In genomic region chr11:79371152-79371551, GRCh38 we compare ENCODE assay signal across 31 cellular contexts.
DNase-seq lines count a peak whose midpoint lies in the region; ATAC-seq and TF ChIP-seq lines count a peak whose summit lies in the region.
"Had no signal": no experiment of that assay in that cellular context is flagged by ENCODE, and none has a peak within 500 bp of the region (broad histone marks: within the 10 kb centered on the region; RNA-seq: fewer than 3 reads in every experiment).

No MANE protein-coding gene starts in this region.

- no peaks in the 10 kb centered on the region for H3K4me1 Mint-ChIP-seq in activated CD8-positive, alpha-beta T cell treated with anti-CD3 and anti-CD28 coated beads for 36 hours (ENCODE audit: low read depth)
- H3K4me1 Mint-ChIP-seq: activated naive CD4-positive, alpha-beta T cell treated with anti-CD3 and anti-CD28 coated beads, Interleukin-2, amount 50 U/mL, for 24 hours; activated T-helper 17 cell treated with anti-CD3 and anti-CD28 coated beads, Interleukin-2, amount 50 U/mL, for 72 hours; central memory CD8-positive, alpha-beta T cell; IgD-negative memory B cell had no signal

- in situ Hi-C loops in mammary epithelial cell (cut with MboI; ENCODE audit: low sequenced_read_pairs in 2 of 2) = no loop called here

- H3K9me3 Mint-ChIP-seq in activated CD8-positive, alpha-beta T cell treated with anti-CD3 and anti-CD28 coated beads for 36 hours = no peaks in the 10 kb centered on the region
- H3K9me3 Mint-ChIP-seq: activated naive CD4-positive, alpha-beta T cell treated with anti-CD3 and anti-CD28 coated beads, Interleukin-2, amount 50 U/mL, for 24 hours; activated T-helper 17 cell treated with anti-CD3 and anti-CD28 coated beads, Interleukin-2, amount 50 U/mL, for 72 hours had no signal

- H3K4me3 ChIP-seq in AG09309 (ENCODE audit: control insufficient read depth, low read depth, low read length) (no peak overlapping the region), mammary epithelial cell (replicated peaks in 1 of 3; ENCODE audit: insufficient read depth in 1 of 3, low read depth in 2 of 3, low read length in 3 of 3) (no peak overlapping the region)
- H3K4me3 ChIP-seq: A549; BLaER1 treated with 17β-estradiol and CSF1 and Interleukin-3, amounts not matched to agents 10 nM and 100 nM; heart left ventricle; mucosa of descending colon; pancreas; thoracic aorta; vagina had no signal

- no TSS peak for BruUV-seq in mammary epithelial cell (replicated peaks; lab: Mats Ljungman, UMichigan)

- no peaks in the 10 kb centered on the region for H3K36me3 Mint-ChIP-seq in activated CD8-positive, alpha-beta T cell treated with anti-CD3 and anti-CD28 coated beads for 36 hours (ENCODE audit: low read depth)
- H3K36me3 Mint-ChIP-seq: activated naive CD4-positive, alpha-beta T cell treated with anti-CD3 and anti-CD28 coated beads, Interleukin-2, amount 50 U/mL, for 24 hours; IgD-negative memory B cell had no signal

- dilution Hi-C loops in mammary epithelial cell (cut with HindIII; ENCODE audit: low sequenced_read_pairs) = no loop called here

- no peak overlapping the region for H3K4me2 ChIP-seq in mammary epithelial cell (ENCODE audit: insufficient read depth, low read depth, low read length)
- H3K4me2 ChIP-seq: A549, SK-N-SH had no signal

- whole genome bisulfite sequencing in mammary epithelial cell (ENCODE audit: low coverage, missing lambda C conversion rate) = no CpG with 5 or more reads among the region's 1 CpG

- no peak overlapping the region for H3K27ac ChIP-seq in mammary epithelial cell (ENCODE audit: insufficient read depth, low read depth, low read length)
- H3K27ac ChIP-seq: A549, heart left ventricle, pancreas, thoracic aorta, vagina had no signal

- H2AFZ ChIP-seq in mammary epithelial cell (ENCODE audit: low read depth, low read length) = no peak overlapping the region

- intact Hi-C loops in mammary epithelial cell (cut with micrococcal nuclease) = loop anchor here (1.0 to 2.0 kb wide), 3 partner anchors 30 to 122 kb away; no protein-coding TSS in a partner anchor
- intact Hi-C loops in activated CD8-positive, alpha-beta T cell treated with anti-CD3 and anti-CD28 coated beads for 36 hours (cut with micrococcal nuclease) = no loop called here

- CTCF ChIA-PET in mammary epithelial cell (lab: Charles Lee; ENCODE audit: low non-redundant PET) = no interaction called here
- CTCF ChIA-PET in activated CD8-positive, alpha-beta T cell treated with anti-CD3 and anti-CD28 coated beads for 36 hours (lab: Charles Lee) = no interaction called here

- POLR2A ChIA-PET in activated CD8-positive, alpha-beta T cell treated with anti-CD3 and anti-CD28 coated beads for 36 hours (lab: Charles Lee) = no interaction called here

- H3K4me3 Mint-ChIP-seq in activated CD8-positive, alpha-beta T cell treated with anti-CD3 and anti-CD28 coated beads for 36 hours = no peak overlapping the region
- H3K4me3 Mint-ChIP-seq: activated naive CD4-positive, alpha-beta T cell treated with anti-CD3 and anti-CD28 coated beads, Interleukin-2, amount 50 U/mL, for 24 hours; activated T-helper 17 cell treated with anti-CD3 and anti-CD28 coated beads, Interleukin-2, amount 50 U/mL, for 72 hours; central memory CD8-positive, alpha-beta T cell; IgD-negative memory B cell had no signal

- H3K9ac ChIP-seq in mammary epithelial cell (ENCODE audit: insufficient read depth, low read length) = no peak overlapping the region
- H3K9ac ChIP-seq: BLaER1 treated with 17β-estradiol and CSF1 and Interleukin-3, amounts not matched to agents 10 nM and 100 nM; SK-N-SH had no signal

- H3K27ac Mint-ChIP-seq in activated CD8-positive, alpha-beta T cell treated with anti-CD3 and anti-CD28 coated beads for 36 hours = no peak overlapping the region
- H3K27ac Mint-ChIP-seq: activated naive CD4-positive, alpha-beta T cell treated with anti-CD3 and anti-CD28 coated beads, Interleukin-2, amount 50 U/mL, for 24 hours; activated T-helper 17 cell treated with anti-CD3 and anti-CD28 coated beads, Interleukin-2, amount 50 U/mL, for 72 hours; IgD-negative memory B cell had no signal

- TF ChIP-seq CTCF in AG09309 (IDR thresholded peaks at IDR 0.05; ENCODE audit: control insufficient read depth, insufficient read depth, low read depth, low read length, missing control alignments) (peak; percentile 14), mammary epithelial cell (conservative IDR thresholded peaks at IDR 0.05 in 1 of 2, IDR thresholded peaks at IDR 0.05 in 1 of 2; ENCODE audit: extremely low read depth in 1 of 2, insufficient read depth in 1 of 2, low read depth in 1 of 2, low read length in 2 of 2) (peak; percentile 77)
- TF ChIP-seq CTCF in activated CD8-positive, alpha-beta T cell treated with anti-CD3 and anti-CD28 coated beads for 36 hours (IDR thresholded peaks at IDR 0.05) = no peak

- H4K20me1 ChIP-seq in mammary epithelial cell (ENCODE audit: insufficient read depth, low read length) = no peaks in the 10 kb centered on the region
- H4K20me1 ChIP-seq: BLaER1 treated with 17β-estradiol and CSF1 and Interleukin-3, amounts not matched to agents 10 nM and 100 nM had no signal

- no peak for DNase-seq in AG09309 (ENCODE audit: low read depth)
- DNase-seq in HT1080 (ENCODE audit: low read depth) = peak; percentile 65
- DNase-seq in mammary epithelial cell = peak; percentile 65
- peak; percentile 51 for DNase-seq in iPS-NIHi7 (ENCODE audit: extremely low spot score)
- no peak for DNase-seq in activated CD8-positive, alpha-beta T cell treated with anti-CD3 and anti-CD28 coated beads for 36 hours
- DNase-seq in SIG-M5 (lab: John Stamatoyannopoulos, UW) = no peak
- DNase-seq: activated CD4-positive, alpha-beta T cell treated with anti-CD3 and anti-CD28 coated beads, Interleukin-2, amount 50 U/mL, for 4 hours; activated CD8-positive, alpha-beta memory T cell treated with anti-CD3 and anti-CD28 coated beads, Interleukin-2, amount 50 U/mL, for 4 hours; COR-L47; heart left ventricle; mucosa of descending colon; NCI-H1417 treated with DMSO at 0.1 percent for 48 hours; NCI-H524; pancreas; right cardiac atrium; RPMI8226; SK-N-SH; stimulated activated CD4-positive, alpha-beta T cell treated with anti-CD3 and anti-CD28 coated beads, Interleukin-12 subunit alpha, Interleukin-12 subunit beta, amount 100 ng/mL, for 4 hours; stimulated activated CD4-positive, alpha-beta T cell treated with anti-CD3 and anti-CD28 coated beads, Interleukin-4, amount 100 ng/mL, for 4 hours; stimulated activated naive CD4-positive, alpha-beta T cell treated with Interleukin-2 at 50 U/mL for 16 hours; T-helper 2 cell had no signal

- peaks cover 9% of the 10 kb centered on the region for H3K27me3 Mint-ChIP-seq in activated CD8-positive, alpha-beta T cell treated with anti-CD3 and anti-CD28 coated beads for 36 hours
- H3K27me3 Mint-ChIP-seq: central memory CD8-positive, alpha-beta T cell had no signal

- ATAC-seq in activated CD8-positive, alpha-beta T cell treated with anti-CD3 and anti-CD28 coated beads for 36 hours = no peak
- ATAC-seq in GM19395 (IDR thresholded peaks at IDR 0.05; ENCODE audit: unreplicated experiment) (no peak), HG02981 (IDR thresholded peaks at IDR 0.05; ENCODE audit: unreplicated experiment) (no peak)
- ATAC-seq: A549; activated T-helper 17 cell treated with anti-CD3 and anti-CD28 coated beads, Interleukin-2, amount 50 U/mL, for 72 hours; heart left ventricle; mucosa of descending colon; pancreas; right cardiac atrium had no signal

- H3K4me1 ChIP-seq in mammary epithelial cell (ENCODE audit: insufficient read depth, low read length) = peaks cover 20% of the 10 kb centered on the region
- H3K4me1 ChIP-seq: A549, heart left ventricle, pancreas, vagina had no signal

- H3K36me3 ChIP-seq in mammary epithelial cell (ENCODE audit: insufficient read depth, low read length) = no peaks in the 10 kb centered on the region
- H3K36me3 ChIP-seq: BLaER1 treated with 17β-estradiol and CSF1 and Interleukin-3, amounts not matched to agents 10 nM and 100 nM; heart left ventricle; pancreas; thoracic aorta; vagina had no signal

- peaks cover 30% of the 10 kb centered on the region for H3K79me2 ChIP-seq in mammary epithelial cell (ENCODE audit: insufficient read depth, low read length)

- no peaks in the 10 kb centered on the region for H3K9me3 ChIP-seq in mammary epithelial cell (replicated peaks; ENCODE audit: insufficient read depth, low read length)
- H3K9me3 ChIP-seq: A549; BLaER1 treated with 17β-estradiol and CSF1 and Interleukin-3, amounts not matched to agents 10 nM and 100 nM; heart left ventricle; mucosa of descending colon; pancreas; SK-N-SH; thoracic aorta; vagina had no signal

- no peaks in the 10 kb centered on the region for H3K27me3 ChIP-seq in mammary epithelial cell (ENCODE audit: insufficient read depth, low read length)
- H3K27me3 ChIP-seq: pancreas, vagina had no signal

Comparison
In these comparisons a context has a peak if more than half of its experiments do, and no peak if none do; other contexts are left out.
1. DNase-seq: peak in HT1080 (single experiment), mammary epithelial cell (single experiment) and iPS-NIHi7 (single experiment); none in AG09309 (single experiment), activated CD8-positive, alpha-beta T cell treated with anti-CD3 and anti-CD28 coated beads for 36 hours (single experiment) and SIG-M5 (single experiment).